Comparison of ENCODE assay signal across 1 cellular context in the genomic region with DNA sequence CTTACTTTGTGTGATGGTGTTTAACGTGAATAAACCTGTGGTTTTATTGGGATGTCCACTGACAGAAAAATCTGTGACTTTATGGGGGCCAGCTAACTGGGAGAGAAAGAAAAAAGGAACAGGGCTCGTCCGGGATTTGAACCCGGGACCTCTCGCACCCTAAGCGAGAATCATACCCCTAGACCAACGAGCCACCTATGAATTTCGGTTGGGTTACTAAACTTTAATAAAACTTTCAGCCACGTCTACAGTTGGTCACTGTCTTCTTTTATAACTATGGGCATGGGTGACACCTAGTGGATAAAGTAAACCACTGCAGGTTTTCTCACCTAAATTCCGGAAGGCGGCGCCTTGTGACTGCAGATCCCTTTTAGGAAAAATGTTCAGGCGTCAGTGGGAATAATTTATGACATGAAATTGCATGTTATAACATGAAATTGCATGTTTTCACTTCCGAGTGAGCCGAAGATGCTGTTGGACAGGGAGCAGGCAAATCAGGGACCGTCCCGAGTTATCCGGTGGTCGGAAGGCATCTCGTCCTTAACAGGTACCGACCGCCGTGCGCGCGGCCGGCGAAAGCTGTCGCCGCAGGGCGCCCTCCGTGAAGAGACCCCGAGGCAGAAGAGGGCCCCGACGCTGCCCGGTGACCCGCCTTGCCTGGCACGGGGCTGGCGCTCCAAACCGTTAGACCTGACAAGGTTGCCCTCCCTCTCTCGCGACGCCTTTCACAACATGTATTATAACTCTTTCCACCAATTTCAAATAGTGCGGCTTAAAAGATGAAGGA.
TF ChIP-seq lines count a peak whose summit lies in the region.

No MANE protein-coding gene starts in this region.

TF ChIP-seq in GM12878, 131 proteins besides CTCF, POLR2A, EP300 and RAD21 (continued from another document and continues in another):
- TF ChIP-seq, protein P1, sequence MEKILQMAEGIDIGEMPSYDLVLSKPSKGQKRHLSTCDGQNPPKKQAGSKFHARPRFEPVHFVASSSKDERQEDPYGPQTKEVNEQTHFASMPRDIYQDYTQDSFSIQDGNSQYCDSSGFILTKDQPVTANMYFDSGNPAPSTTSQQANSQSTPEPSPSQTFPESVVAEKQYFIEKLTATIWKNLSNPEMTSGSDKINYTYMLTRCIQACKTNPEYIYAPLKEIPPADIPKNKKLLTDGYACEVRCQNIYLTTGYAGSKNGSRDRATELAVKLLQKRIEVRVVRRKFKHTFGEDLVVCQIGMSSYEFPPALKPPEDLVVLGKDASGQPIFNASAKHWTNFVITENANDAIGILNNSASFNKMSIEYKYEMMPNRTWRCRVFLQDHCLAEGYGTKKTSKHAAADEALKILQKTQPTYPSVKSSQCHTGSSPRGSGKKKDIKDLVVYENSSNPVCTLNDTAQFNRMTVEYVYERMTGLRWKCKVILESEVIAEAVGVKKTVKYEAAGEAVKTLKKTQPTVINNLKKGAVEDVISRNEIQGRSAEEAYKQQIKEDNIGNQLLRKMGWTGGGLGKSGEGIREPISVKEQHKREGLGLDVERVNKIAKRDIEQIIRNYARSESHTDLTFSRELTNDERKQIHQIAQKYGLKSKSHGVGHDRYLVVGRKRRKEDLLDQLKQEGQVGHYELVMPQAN (conservative IDR thresholded peaks at IDR 0.05), result peak; percentile 22; the same call in 1 of the 2 replicates
- no peak for TF ChIP-seq LARP7 (IDR thresholded peaks at IDR 0.05)
- no peak for TF ChIP-seq SREBF1 (IDR thresholded peaks at IDR 0.05; ENCODE audit: low read length)
- TF ChIP-seq, protein P2, sequence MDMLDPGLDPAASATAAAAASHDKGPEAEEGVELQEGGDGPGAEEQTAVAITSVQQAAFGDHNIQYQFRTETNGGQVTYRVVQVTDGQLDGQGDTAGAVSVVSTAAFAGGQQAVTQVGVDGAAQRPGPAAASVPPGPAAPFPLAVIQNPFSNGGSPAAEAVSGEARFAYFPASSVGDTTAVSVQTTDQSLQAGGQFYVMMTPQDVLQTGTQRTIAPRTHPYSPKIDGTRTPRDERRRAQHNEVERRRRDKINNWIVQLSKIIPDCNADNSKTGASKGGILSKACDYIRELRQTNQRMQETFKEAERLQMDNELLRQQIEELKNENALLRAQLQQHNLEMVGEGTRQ (IDR thresholded peaks at IDR 0.05; ENCODE audit: borderline replicate concordance, low read depth, low read length), result no peak
- TF ChIP-seq, protein P3, sequence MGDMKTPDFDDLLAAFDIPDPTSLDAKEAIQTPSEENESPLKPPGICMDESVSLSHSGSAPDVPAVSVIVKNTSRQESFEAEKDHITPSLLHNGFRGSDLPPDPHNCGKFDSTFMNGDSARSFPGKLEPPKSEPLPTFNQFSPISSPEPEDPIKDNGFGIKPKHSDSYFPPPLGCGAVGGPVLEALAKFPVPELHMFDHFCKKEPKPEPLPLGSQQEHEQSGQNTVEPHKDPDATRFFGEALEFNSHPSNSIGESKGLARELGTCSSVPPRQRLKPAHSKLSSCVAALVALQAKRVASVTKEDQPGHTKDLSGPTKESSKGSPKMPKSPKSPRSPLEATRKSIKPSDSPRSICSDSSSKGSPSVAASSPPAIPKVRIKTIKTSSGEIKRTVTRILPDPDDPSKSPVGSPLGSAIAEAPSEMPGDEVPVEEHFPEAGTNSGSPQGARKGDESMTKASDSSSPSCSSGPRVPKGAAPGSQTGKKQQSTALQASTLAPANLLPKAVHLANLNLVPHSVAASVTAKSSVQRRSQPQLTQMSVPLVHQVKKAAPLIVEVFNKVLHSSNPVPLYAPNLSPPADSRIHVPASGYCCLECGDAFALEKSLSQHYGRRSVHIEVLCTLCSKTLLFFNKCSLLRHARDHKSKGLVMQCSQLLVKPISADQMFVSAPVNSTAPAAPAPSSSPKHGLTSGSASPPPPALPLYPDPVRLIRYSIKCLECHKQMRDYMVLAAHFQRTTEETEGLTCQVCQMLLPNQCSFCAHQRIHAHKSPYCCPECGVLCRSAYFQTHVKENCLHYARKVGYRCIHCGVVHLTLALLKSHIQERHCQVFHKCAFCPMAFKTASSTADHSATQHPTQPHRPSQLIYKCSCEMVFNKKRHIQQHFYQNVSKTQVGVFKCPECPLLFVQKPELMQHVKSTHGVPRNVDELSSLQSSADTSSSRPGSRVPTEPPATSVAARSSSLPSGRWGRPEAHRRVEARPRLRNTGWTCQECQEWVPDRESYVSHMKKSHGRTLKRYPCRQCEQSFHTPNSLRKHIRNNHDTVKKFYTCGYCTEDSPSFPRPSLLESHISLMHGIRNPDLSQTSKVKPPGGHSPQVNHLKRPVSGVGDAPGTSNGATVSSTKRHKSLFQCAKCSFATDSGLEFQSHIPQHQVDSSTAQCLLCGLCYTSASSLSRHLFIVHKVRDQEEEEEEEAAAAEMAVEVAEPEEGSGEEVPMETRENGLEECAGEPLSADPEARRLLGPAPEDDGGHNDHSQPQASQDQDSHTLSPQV (IDR thresholded peaks at IDR 0.05), result peak; percentile 92; the same call in 1 of the 2 replicates
- TF ChIP-seq TCF12 (IDR thresholded peaks at IDR 0.05; ENCODE audit: low read depth, low read length), result no peak
- TF ChIP-seq, protein P4, sequence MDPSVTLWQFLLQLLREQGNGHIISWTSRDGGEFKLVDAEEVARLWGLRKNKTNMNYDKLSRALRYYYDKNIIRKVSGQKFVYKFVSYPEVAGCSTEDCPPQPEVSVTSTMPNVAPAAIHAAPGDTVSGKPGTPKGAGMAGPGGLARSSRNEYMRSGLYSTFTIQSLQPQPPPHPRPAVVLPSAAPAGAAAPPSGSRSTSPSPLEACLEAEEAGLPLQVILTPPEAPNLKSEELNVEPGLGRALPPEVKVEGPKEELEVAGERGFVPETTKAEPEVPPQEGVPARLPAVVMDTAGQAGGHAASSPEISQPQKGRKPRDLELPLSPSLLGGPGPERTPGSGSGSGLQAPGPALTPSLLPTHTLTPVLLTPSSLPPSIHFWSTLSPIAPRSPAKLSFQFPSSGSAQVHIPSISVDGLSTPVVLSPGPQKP (IDR thresholded peaks at IDR 0.05; ENCODE audit: low read depth, low read length), result no peak
- TF ChIP-seq ZNF622 (IDR thresholded peaks at IDR 0.05), result no peak
- TF ChIP-seq SUPT20H (IDR thresholded peaks at IDR 0.05; ENCODE audit: borderline replicate concordance, control insufficient read depth, low read depth, low read length), result no peak
- TF ChIP-seq SIX5 (IDR thresholded peaks at IDR 0.05; ENCODE audit: low read depth, low read length, severe bottlenecking), result no peak
- peak; percentile 98 for TF ChIP-seq ZNF24 (IDR thresholded peaks at IDR 0.05)
- 0 out of 2 replicates have a peak, but pooled peaks have one; percentile 46 for TF ChIP-seq GABPA (IDR thresholded peaks at IDR 0.05; ENCODE audit: low read depth)
- no peak for TF ChIP-seq SMAD5 (IDR thresholded peaks at IDR 0.05; ENCODE audit: low read depth)
- TF ChIP-seq SPI1 (IDR thresholded peaks at IDR 0.05; ENCODE audit: borderline replicate concordance, insufficient read depth, low read depth, low read length), result no peak
- TF ChIP-seq CHD1 (IDR thresholded peaks at IDR 0.05; ENCODE audit: low read depth, low read length), result 0 out of 2 replicates have a peak, but pooled peaks have one; percentile 67
- TF ChIP-seq, protein P5, sequence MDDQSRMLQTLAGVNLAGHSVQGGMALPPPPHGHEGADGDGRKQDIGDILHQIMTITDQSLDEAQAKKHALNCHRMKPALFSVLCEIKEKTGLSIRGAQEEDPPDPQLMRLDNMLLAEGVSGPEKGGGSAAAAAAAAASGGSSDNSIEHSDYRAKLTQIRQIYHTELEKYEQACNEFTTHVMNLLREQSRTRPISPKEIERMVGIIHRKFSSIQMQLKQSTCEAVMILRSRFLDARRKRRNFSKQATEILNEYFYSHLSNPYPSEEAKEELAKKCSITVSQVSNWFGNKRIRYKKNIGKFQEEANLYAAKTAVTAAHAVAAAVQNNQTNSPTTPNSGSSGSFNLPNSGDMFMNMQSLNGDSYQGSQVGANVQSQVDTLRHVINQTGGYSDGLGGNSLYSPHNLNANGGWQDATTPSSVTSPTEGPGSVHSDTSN (IDR thresholded peaks at IDR 0.05; ENCODE audit: insufficient replicate concordance, low read depth, low read length), result no peak
- TF ChIP-seq RELA (IDR thresholded peaks at IDR 0.05; ENCODE audit: borderline replicate concordance, partially characterized antibody), result peak; percentile 46
- TF ChIP-seq, protein P6, sequence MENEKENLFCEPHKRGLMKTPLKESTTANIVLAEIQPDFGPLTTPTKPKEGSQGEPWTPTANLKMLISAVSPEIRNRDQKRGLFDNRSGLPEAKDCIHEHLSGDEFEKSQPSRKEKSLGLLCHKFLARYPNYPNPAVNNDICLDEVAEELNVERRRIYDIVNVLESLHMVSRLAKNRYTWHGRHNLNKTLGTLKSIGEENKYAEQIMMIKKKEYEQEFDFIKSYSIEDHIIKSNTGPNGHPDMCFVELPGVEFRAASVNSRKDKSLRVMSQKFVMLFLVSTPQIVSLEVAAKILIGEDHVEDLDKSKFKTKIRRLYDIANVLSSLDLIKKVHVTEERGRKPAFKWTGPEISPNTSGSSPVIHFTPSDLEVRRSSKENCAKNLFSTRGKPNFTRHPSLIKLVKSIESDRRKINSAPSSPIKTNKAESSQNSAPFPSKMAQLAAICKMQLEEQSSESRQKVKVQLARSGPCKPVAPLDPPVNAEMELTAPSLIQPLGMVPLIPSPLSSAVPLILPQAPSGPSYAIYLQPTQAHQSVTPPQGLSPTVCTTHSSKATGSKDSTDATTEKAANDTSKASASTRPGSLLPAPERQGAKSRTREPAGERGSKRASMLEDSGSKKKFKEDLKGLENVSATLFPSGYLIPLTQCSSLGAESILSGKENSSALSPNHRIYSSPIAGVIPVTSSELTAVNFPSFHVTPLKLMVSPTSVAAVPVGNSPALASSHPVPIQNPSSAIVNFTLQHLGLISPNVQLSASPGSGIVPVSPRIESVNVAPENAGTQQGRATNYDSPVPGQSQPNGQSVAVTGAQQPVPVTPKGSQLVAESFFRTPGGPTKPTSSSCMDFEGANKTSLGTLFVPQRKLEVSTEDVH (IDR thresholded peaks at IDR 0.05; ENCODE audit: low read depth, partially characterized antibody), result no peak
- TF ChIP-seq, protein P7, sequence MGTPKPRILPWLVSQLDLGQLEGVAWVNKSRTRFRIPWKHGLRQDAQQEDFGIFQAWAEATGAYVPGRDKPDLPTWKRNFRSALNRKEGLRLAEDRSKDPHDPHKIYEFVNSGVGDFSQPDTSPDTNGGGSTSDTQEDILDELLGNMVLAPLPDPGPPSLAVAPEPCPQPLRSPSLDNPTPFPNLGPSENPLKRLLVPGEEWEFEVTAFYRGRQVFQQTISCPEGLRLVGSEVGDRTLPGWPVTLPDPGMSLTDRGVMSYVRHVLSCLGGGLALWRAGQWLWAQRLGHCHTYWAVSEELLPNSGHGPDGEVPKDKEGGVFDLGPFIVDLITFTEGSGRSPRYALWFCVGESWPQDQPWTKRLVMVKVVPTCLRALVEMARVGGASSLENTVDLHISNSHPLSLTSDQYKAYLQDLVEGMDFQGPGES (IDR thresholded peaks at IDR 0.05), result no peak
- peak; percentile 70 for TF ChIP-seq YY1 (IDR thresholded peaks at IDR 0.05; ENCODE audit: low read depth, low read length)
- no peak for TF ChIP-seq RFX5 (IDR thresholded peaks at IDR 0.05; ENCODE audit: low read depth, low read length)
- TF ChIP-seq KDM1A (IDR thresholded peaks at IDR 0.05; ENCODE audit: borderline replicate concordance), result no peak
- TF ChIP-seq MXI1 (IDR thresholded peaks at IDR 0.05; ENCODE audit: low read depth, low read length), result no peak
- TF ChIP-seq, protein P8, sequence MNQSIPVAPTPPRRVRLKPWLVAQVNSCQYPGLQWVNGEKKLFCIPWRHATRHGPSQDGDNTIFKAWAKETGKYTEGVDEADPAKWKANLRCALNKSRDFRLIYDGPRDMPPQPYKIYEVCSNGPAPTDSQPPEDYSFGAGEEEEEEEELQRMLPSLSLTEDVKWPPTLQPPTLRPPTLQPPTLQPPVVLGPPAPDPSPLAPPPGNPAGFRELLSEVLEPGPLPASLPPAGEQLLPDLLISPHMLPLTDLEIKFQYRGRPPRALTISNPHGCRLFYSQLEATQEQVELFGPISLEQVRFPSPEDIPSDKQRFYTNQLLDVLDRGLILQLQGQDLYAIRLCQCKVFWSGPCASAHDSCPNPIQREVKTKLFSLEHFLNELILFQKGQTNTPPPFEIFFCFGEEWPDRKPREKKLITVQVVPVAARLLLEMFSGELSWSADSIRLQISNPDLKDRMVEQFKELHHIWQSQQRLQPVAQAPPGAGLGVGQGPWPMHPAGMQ (IDR thresholded peaks at IDR 0.05; ENCODE audit: borderline replicate concordance), result no peak
- TF ChIP-seq, protein P9, sequence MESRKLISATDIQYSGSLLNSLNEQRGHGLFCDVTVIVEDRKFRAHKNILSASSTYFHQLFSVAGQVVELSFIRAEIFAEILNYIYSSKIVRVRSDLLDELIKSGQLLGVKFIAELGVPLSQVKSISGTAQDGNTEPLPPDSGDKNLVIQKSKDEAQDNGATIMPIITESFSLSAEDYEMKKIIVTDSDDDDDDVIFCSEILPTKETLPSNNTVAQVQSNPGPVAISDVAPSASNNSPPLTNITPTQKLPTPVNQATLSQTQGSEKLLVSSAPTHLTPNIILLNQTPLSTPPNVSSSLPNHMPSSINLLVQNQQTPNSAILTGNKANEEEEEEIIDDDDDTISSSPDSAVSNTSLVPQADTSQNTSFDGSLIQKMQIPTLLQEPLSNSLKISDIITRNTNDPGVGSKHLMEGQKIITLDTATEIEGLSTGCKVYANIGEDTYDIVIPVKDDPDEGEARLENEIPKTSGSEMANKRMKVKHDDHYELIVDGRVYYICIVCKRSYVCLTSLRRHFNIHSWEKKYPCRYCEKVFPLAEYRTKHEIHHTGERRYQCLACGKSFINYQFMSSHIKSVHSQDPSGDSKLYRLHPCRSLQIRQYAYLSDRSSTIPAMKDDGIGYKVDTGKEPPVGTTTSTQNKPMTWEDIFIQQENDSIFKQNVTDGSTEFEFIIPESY (IDR thresholded peaks at IDR 0.05), result no peak
- TF ChIP-seq HDAC6 (IDR thresholded peaks at IDR 0.05; ENCODE audit: unreplicated experiment), result no peak
- TF ChIP-seq, protein P10, sequence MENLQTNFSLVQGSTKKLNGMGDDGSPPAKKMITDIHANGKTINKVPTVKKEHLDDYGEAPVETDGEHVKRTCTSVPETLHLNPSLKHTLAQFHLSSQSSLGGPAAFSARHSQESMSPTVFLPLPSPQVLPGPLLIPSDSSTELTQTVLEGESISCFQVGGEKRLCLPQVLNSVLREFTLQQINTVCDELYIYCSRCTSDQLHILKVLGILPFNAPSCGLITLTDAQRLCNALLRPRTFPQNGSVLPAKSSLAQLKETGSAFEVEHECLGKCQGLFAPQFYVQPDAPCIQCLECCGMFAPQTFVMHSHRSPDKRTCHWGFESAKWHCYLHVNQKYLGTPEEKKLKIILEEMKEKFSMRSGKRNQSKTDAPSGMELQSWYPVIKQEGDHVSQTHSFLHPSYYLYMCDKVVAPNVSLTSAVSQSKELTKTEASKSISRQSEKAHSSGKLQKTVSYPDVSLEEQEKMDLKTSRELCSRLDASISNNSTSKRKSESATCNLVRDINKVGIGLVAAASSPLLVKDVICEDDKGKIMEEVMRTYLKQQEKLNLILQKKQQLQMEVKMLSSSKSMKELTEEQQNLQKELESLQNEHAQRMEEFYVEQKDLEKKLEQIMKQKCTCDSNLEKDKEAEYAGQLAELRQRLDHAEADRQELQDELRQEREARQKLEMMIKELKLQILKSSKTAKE (IDR thresholded peaks at IDR 0.05; ENCODE audit: low read depth, poor library complexity, severe bottlenecking), result peak; percentile 30
- TF ChIP-seq CBX3 (IDR thresholded peaks at IDR 0.05; ENCODE audit: borderline replicate concordance, low read depth), result no peak
- 0 out of 2 replicates have a peak, but pooled peaks have one; percentile 25 for TF ChIP-seq RB1 (IDR thresholded peaks at IDR 0.05; ENCODE audit: borderline replicate concordance)
- TF ChIP-seq FOS (IDR thresholded peaks at IDR 0.05; ENCODE audit: borderline replicate concordance, extremely low read depth, insufficient read length), result no peak
- no peak for TF ChIP-seq KAT2A (conservative IDR thresholded peaks at IDR 0.05; ENCODE audit: control insufficient read depth, low read depth, low read length)
- TF ChIP-seq CHD4 (IDR thresholded peaks at IDR 0.05), result no peak
- no peak for TF ChIP-seq MYC (IDR thresholded peaks at IDR 0.05; ENCODE audit: insufficient read depth, insufficient read length, insufficient replicate concordance, low read length, severe bottlenecking)
- TF ChIP-seq EED (IDR thresholded peaks at IDR 0.05; ENCODE audit: low read depth), result no peak
- TF ChIP-seq TAF1 (IDR thresholded peaks at IDR 0.05; ENCODE audit: borderline replicate concordance, low read depth, low read length), result 0 out of 2 replicates have a peak, but pooled peaks have one; percentile 31
